ENCODE assay signal across 10 cellular contexts in genomic region chr7:1925349-1925748, GRCh38.
DNase-seq lines count a peak whose midpoint lies in the region; ATAC-seq lines count a peak whose summit lies in the region.
"Had no signal": no experiment of that assay in that cellular context is flagged by ENCODE, and none has a peak within 500 bp of the region (broad histone marks: within the 10 kb centered on the region; RNA-seq: fewer than 3 reads in every experiment).

No MANE protein-coding gene starts in this region.

- no peaks in the 10 kb centered on the region for H3K9me3 Mint-ChIP-seq in activated naive CD4-positive, alpha-beta T cell treated with anti-CD3 and anti-CD28 coated beads for 36 hours
- H3K9me3 Mint-ChIP-seq in central memory CD8-positive, alpha-beta T cell, result no peaks in the 10 kb centered on the region
- H3K9me3 Mint-ChIP-seq in stimulated activated naive B cell treated with anti-CD40 and anti-IgM and Interleukin-4, amounts not matched to agents 10 μg/mL and 1 μg/mL and 100 μg/mL, for 72 hours, result no peaks in the 10 kb centered on the region

- H3K27me3 Mint-ChIP-seq in activated naive CD4-positive, alpha-beta T cell treated with anti-CD3 and anti-CD28 coated beads for 36 hours (ENCODE audit: low read depth), result peaks cover 6% of the 10 kb centered on the region
- H3K27me3 Mint-ChIP-seq in central memory CD8-positive, alpha-beta T cell, result no peaks in the 10 kb centered on the region
- no peaks in the 10 kb centered on the region for H3K27me3 Mint-ChIP-seq in stimulated activated naive B cell treated with anti-CD40 and anti-IgM and Interleukin-4, amounts not matched to agents 10 μg/mL and 1 μg/mL and 100 μg/mL, for 72 hours

- peak; percentile 37 for DNase-seq in activated naive CD4-positive, alpha-beta T cell treated with anti-CD3 and anti-CD28 coated beads for 36 hours
- no peak for DNase-seq in activated naive CD4-positive, alpha-beta T cell (lab: John Stamatoyannopoulos, UW)
- peak; percentile 55 for DNase-seq in NCI-H82 (lab: John Stamatoyannopoulos, UW)
- DNase-seq in central memory CD8-positive, alpha-beta T cell (ENCODE audit: low spot score in 2 of 2), result no peak
- no peak for DNase-seq in stimulated activated naive B cell treated with anti-CD40 and anti-IgM and Interleukin-4, amounts not matched to agents 10 μg/mL and 1 μg/mL and 100 μg/mL, for 72 hours
- DNase-seq in SIG-M5 treated with dmso at 0.1 percent for 504 hours (lab: John Stamatoyannopoulos, UW; ENCODE audit: unreplicated experiment), result no peak
- DNase-seq in activated CD4-positive, CD25-positive, alpha-beta regulatory T cell treated with anti-CD3 and anti-CD28 coated beads, Interleukin-2, amount 50 U/mL, for 72 hours, result no peak
- no peak for DNase-seq in retina
- DNase-seq: caudate nucleus, DMS79 had no signal

- peaks cover 75% of the 10 kb centered on the region for H3K4me1 Mint-ChIP-seq in activated naive CD4-positive, alpha-beta T cell treated with anti-CD3 and anti-CD28 coated beads for 36 hours (ENCODE audit: low read depth)
- peaks cover 78% of the 10 kb centered on the region for H3K4me1 Mint-ChIP-seq in central memory CD8-positive, alpha-beta T cell
- H3K4me1 Mint-ChIP-seq in stimulated activated naive B cell treated with anti-CD40 and anti-IgM and Interleukin-4, amounts not matched to agents 10 μg/mL and 1 μg/mL and 100 μg/mL, for 72 hours, result peaks cover 58 to 73% of the 10 kb centered on the region in 2 donors

- intact Hi-C loops in activated naive CD4-positive, alpha-beta T cell treated with anti-CD3 and anti-CD28 coated beads for 36 hours (cut with micrococcal nuclease), result loop anchor here (5.0 to 10.0 kb wide), 5 partner anchors 103 to 479 kb away; partner anchors contain the start of genes CHST12, EIF3B and PSMG3

- no peak overlapping the region for H3K27ac Mint-ChIP-seq in activated naive CD4-positive, alpha-beta T cell treated with anti-CD3 and anti-CD28 coated beads for 36 hours
- H3K27ac Mint-ChIP-seq in central memory CD8-positive, alpha-beta T cell (ENCODE audit: low read depth), result peak overlapping the region; percentile 76
- no peak overlapping the region for H3K27ac Mint-ChIP-seq in stimulated activated naive B cell treated with anti-CD40 and anti-IgM and Interleukin-4, amounts not matched to agents 10 μg/mL and 1 μg/mL and 100 μg/mL, for 72 hours

- H3K36me3 Mint-ChIP-seq in activated naive CD4-positive, alpha-beta T cell treated with anti-CD3 and anti-CD28 coated beads for 36 hours (ENCODE audit: low read depth), result peaks cover 2% of the 10 kb centered on the region
- H3K36me3 Mint-ChIP-seq in central memory CD8-positive, alpha-beta T cell (ENCODE audit: insufficient read depth), result peaks cover 27% of the 10 kb centered on the region
- peaks cover 34 to 75% of the 10 kb centered on the region in 2 donors for H3K36me3 Mint-ChIP-seq in stimulated activated naive B cell treated with anti-CD40 and anti-IgM and Interleukin-4, amounts not matched to agents 10 μg/mL and 1 μg/mL and 100 μg/mL, for 72 hours

- ATAC-seq in central memory CD8-positive, alpha-beta T cell (replicated peaks; ENCODE audit: extremely low read depth, poor library complexity, severe bottlenecking), result no peak
- no peak for ATAC-seq in stimulated activated naive B cell treated with anti-CD40 and anti-IgM and Interleukin-4, amounts not matched to agents 10 μg/mL and 1 μg/mL and 100 μg/mL, for 72 hours (replicated peaks)

- CTCF ChIA-PET in activated naive CD4-positive, alpha-beta T cell treated with anti-CD3 and anti-CD28 coated beads for 36 hours (lab: Charles Lee), result interaction anchor here (0.6 kb wide), 1 partner anchor 261 kb away, joined by 3 read pairs; no protein-coding TSS in a partner anchor

- no peak overlapping the region for H3K4me3 Mint-ChIP-seq in activated naive CD4-positive, alpha-beta T cell treated with anti-CD3 and anti-CD28 coated beads for 36 hours
- H3K4me3 Mint-ChIP-seq in central memory CD8-positive, alpha-beta T cell, result peak overlapping the region; percentile 54
- H3K4me3 Mint-ChIP-seq in stimulated activated naive B cell treated with anti-CD40 and anti-IgM and Interleukin-4, amounts not matched to agents 10 μg/mL and 1 μg/mL and 100 μg/mL, for 72 hours, result peak overlapping the region; percentile 58 to 61

Comparison
In these comparisons a context has a peak if more than half of its experiments do, and no peak if none do; other contexts are left out.
1. DNase-seq: peak in activated naive CD4-positive, alpha-beta T cell treated with anti-CD3 and anti-CD28 coated beads for 36 hours (single experiment) and NCI-H82 (single experiment); none in activated naive CD4-positive, alpha-beta T cell (0 of 4), central memory CD8-positive, alpha-beta T cell (0 of 2), stimulated activated naive B cell treated with anti-CD40 and anti-IgM and Interleukin-4, amounts not matched to agents 10 μg/mL and 1 μg/mL and 100 μg/mL, for 72 hours (single experiment), SIG-M5 treated with dmso at 0.1 percent for 504 hours (single experiment), activated CD4-positive, CD25-positive, alpha-beta regulatory T cell treated with anti-CD3 and anti-CD28 coated beads, Interleukin-2, amount 50 U/mL, for 72 hours (single experiment) and retina (single experiment).